Comparison of ENCODE assay signal across 13 cellular contexts in the genomic region with DNA sequence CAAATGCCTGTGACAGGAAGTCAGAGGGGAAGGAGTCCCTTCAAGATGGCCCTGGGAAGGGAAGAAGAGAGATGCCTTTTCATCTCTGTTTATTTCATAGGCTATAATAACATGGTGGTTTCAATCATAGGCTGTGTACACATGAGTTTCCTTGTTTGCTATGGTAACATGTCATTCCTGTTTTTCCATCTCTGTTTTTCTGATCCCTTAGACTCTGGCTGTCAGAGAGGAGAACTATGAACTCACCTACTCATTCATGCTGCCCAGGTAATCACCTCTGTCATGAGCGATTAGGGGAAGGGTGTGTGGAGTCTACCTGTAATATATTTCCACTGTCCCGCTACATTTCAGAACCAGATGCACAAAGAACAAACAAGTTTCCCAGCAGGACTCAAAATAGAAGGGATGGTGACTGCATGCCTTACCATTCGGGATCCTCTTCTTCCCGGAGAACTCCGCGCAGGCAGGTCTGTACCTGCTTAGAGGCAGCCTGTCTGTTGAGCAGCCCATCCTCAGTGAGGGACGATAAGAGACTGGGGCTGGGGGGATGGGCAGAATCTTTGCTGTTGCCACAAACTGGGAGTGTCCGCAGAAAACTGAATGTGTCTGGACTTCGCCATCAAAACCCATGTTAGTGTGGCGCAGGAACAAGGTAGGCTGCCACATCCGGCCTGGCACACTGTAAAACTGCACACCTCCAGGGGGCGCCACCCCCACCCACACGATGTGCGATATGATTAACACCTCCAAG. TPM values are rescaled to one million over a fixed set of nuclear protein-coding genes. Genes with fewer than 3 reads are reported as not detected.
A peak's percentile ranks its signal among the peaks of the same experiment; 100 is the strongest.
DNase-seq lines count a peak whose midpoint lies in the region; ATAC-seq, FAIRE-seq and TF ChIP-seq lines count a peak whose summit lies in the region.
"Had no signal": no experiment of that assay in that cellular context is flagged by ENCODE, and none has a peak within 500 bp of the region (broad histone marks: within the 10 kb centered on the region; RNA-seq: fewer than 3 reads in every experiment).

No MANE protein-coding gene starts in this region.

- no peak overlapping the region for H2AFZ ChIP-seq in HepG2 (ENCODE audit: low read length)

- H3K9me3 ChIP-seq in RWPE2 (ENCODE audit: severe bottlenecking) (no peaks in the 10 kb centered on the region), HepG2 (ENCODE audit: low read length) (no peaks in the 10 kb centered on the region)
- H3K9me3 ChIP-seq: thoracic aorta had no signal

- H3K36me3 ChIP-seq in RWPE2 (ENCODE audit: low read depth), result no peaks in the 10 kb centered on the region
- H3K36me3 ChIP-seq in HepG2 (replicated peaks in 1 of 2; ENCODE audit: control insufficient read depth in 1 of 2, insufficient read depth in 2 of 2, low read length in 2 of 2), result no peaks in the 10 kb centered on the region
- H3K36me3 ChIP-seq: thoracic aorta had no signal

- H3K9ac ChIP-seq in HepG2 (ENCODE audit: insufficient read depth, low read depth, low read length), result no peak overlapping the region

- CTCF ChIA-PET in HepG2 (lab: Yijun Ruan, JAX; ENCODE audit: low intra/inter-chr PET ratio, low total read pairs), result no interaction called here

- H4K20me1 ChIP-seq in HepG2 (ENCODE audit: insufficient read depth, low read length), result no peaks in the 10 kb centered on the region

- TF ChIP-seq POLR2A in HepG2 (IDR thresholded peaks at IDR 0.05; ENCODE audit: insufficient read depth in 1 of 2, low read depth in 2 of 2, low read length in 2 of 2), result no peak

- POLR2A ChIA-PET in HepG2 (lab: Yijun Ruan, JAX), result no interaction called here

- H3K27ac ChIP-seq in RWPE2 (ENCODE audit: poor library complexity, severe bottlenecking) (peak overlapping the region; percentile 39), HepG2 (ENCODE audit: extremely low read length, insufficient read depth, low read length) (no peak overlapping the region)
- H3K27ac ChIP-seq: thoracic aorta had no signal

- H3K79me2 ChIP-seq in HepG2 (ENCODE audit: insufficient read depth, low read length), result no peaks in the 10 kb centered on the region

- FAIRE-seq in HepG2 (lab: Jason Lieb, UNC), result no peak
- FAIRE-seq: HTR-8/SVneo had no signal

- no peak for DNase-seq in AG09319 (ENCODE audit: extremely low read depth, low read depth)
- DNase-seq in GM12865 (ENCODE audit: low read depth), result no peak
- DNase-seq in RWPE2 (ENCODE audit: low spot score), result peak; percentile 82
- peak; percentile 25 for DNase-seq in HepG2 (ENCODE audit: low spot score)
- DNase-seq in inferior parietal cortex (ENCODE audit: extremely low spot score), result no peak
- no peak for DNase-seq in T-helper 9 cell
- DNase-seq in stimulated activated naive CD4-positive, alpha-beta T cell (lab: John Stamatoyannopoulos, UW), result no peak
- DNase-seq: cortex of kidney, DMS 273 treated with DMSO at 0.1 percent for 48 hours, NCI-H748 treated with DMSO at 0.1 percent for 48 hours had no signal

- in situ Hi-C loops in HepG2 (cut with HindIII; ENCODE audit: extremely low pct_ligation_motif_present, low pct_unique_long_range_greater_than_20kb), result loop anchor here (5.0 to 10.0 kb wide), 2 partner anchors 68 to 156 kb away; no protein-coding TSS in a partner anchor

- ATAC-seq in RWPE2 (ENCODE audit: low read depth) (peak; percentile 87), HepG2 (no peak; the same call in 2 of the 3 replicates), GM21737 (IDR thresholded peaks at IDR 0.05; ENCODE audit: unreplicated experiment) (no peak)

- TF ChIP-seq RAD21 in HepG2 (CRISPR knock-in tag; IDR thresholded peaks at IDR 0.05), result no peak

- H3K4me2 ChIP-seq in HepG2 (ENCODE audit: low read depth, low read length), result no peak overlapping the region; the same call in 1 of the 2 replicates

- intact Hi-C loops in HepG2 (cut with micrococcal nuclease; ENCODE audit: unreplicated experiment), result no loop called here

- TF ChIP-seq CTCF in AG09319 (IDR thresholded peaks at IDR 0.05; ENCODE audit: low read depth, low read length), result peak; percentile 16; the same call in 1 of the 2 replicates
- peak; percentile 32 for TF ChIP-seq CTCF in GM12865 (IDR thresholded peaks at IDR 0.05; ENCODE audit: insufficient read depth, low read depth, low read length, missing control alignments)
- peak; percentile 70 for TF ChIP-seq CTCF in RWPE2 (IDR thresholded peaks at IDR 0.05; ENCODE audit: poor library complexity, severe bottlenecking)
- TF ChIP-seq CTCF in HepG2 (CRISPR knock-in tag; IDR thresholded peaks at IDR 0.05), result peak; percentile 35; the same call in 1 of the 2 replicates

- TF ChIP-seq EP300 in HepG2 (IDR thresholded peaks at IDR 0.05; ENCODE audit: low read depth in 2 of 2, low read length in 2 of 2) (no peak), HepG2 (CRISPR knock-in tag; IDR thresholded peaks at IDR 0.05; ENCODE audit: borderline replicate concordance) (no peak)

- H3K4me3 ChIP-seq in GM12865 (ENCODE audit: low read depth, low read length) (no peak overlapping the region), RWPE2 (ENCODE audit: severe bottlenecking) (no peak overlapping the region), HepG2 (replicated peaks in 1 of 3; ENCODE audit: insufficient read depth in 1 of 3, low read depth in 2 of 3, low read length in 3 of 3) (no peak overlapping the region)
- H3K4me3 ChIP-seq: thoracic aorta had no signal

- H3K27me3 ChIP-seq in RWPE2 (ENCODE audit: insufficient read depth, poor library complexity, severe bottlenecking) (no peaks in the 10 kb centered on the region), HepG2 (ENCODE audit: control insufficient read depth in 1 of 2, insufficient read depth in 2 of 2, low read length in 2 of 2) (no peaks in the 10 kb centered on the region)

- BruUV-seq in HepG2 (replicated peaks; lab: Mats Ljungman, UMichigan), result no TSS peak

- H3K4me1 ChIP-seq in RWPE2 (ENCODE audit: insufficient read depth, poor library complexity, severe bottlenecking) (peaks cover 14% of the 10 kb centered on the region), HepG2 (ENCODE audit: insufficient read depth, low read length) (peaks cover 68% of the 10 kb centered on the region)

- WGBS in HepG2 (ENCODE audit: low lambda C conversion rate), result 66% methylated on average over 12 of the region's 14 CpGs

RNA-seq across cellular contexts. Expression of a gene that starts 7.1 kb away (rescaled TPM):
- total RNA-seq in HepG2 (2016; rRNA removed; fragmentation: Illumina TruSeq; extraction: Trizol), result 25.1 and 30.6 TPM in 2 replicates
- 3.6 and 6.1 TPM in 2 replicates for total RNA-seq in HepG2 (2016; cell fraction: cytosol; rRNA removed; fragmentation: Illumina TruSeq; extraction: Trizol; ENCODE audit: low read depth)
- total RNA-seq in HepG2 (2016; cell fraction: insoluble cytoplasmic fraction; rRNA removed; fragmentation: Illumina TruSeq; extraction: Trizol), result 26.6 and 27.5 TPM in 2 replicates
- 23.5 and 27.1 TPM in 2 replicates for total RNA-seq in HepG2 (2016; cell fraction: membrane; rRNA removed; fragmentation: Illumina TruSeq; extraction: Trizol)
- 13.8 and 17.8 TPM in 2 replicates for total RNA-seq in HepG2 (2016; cell fraction: nucleus; rRNA removed; fragmentation: Illumina TruSeq; extraction: Trizol)
- polyA plus RNA-seq in HepG2 (2011; rRNA removed), result 10.6 and 15.4 TPM in 2 replicates
- 12.4 and 12.5 TPM in 2 replicates for polyA plus RNA-seq in HepG2 (2011; cell fraction: cytosol; rRNA removed)
- 13.5 and 14.8 TPM in 2 replicates for polyA plus RNA-seq in HepG2 (2011; cell fraction: nucleus; rRNA removed)
- polyA plus RNA-seq in HepG2 (2012), result 13.4 and 14.4 TPM in 2 replicates
- polyA plus RNA-seq in HepG2 (2016; cell fraction: cytosol; fragmentation: Illumina TruSeq; extraction: Trizol; ENCODE audit: low read depth), result 4.6 and 6.3 TPM in 2 replicates
- polyA plus RNA-seq in HepG2 (2016; cell fraction: insoluble cytoplasmic fraction; fragmentation: Illumina TruSeq; extraction: Trizol; ENCODE audit: low read depth), result 25.9 and 26.3 TPM in 2 replicates
- 15.8 and 17.3 TPM in 2 replicates for polyA plus RNA-seq in HepG2 (2016; cell fraction: membrane; fragmentation: Illumina TruSeq; extraction: Trizol; ENCODE audit: low read depth)
- 17.9 and 18.6 TPM in 2 replicates for polyA plus RNA-seq in HepG2 (2016; cell fraction: nucleus; fragmentation: Illumina TruSeq; extraction: Trizol; ENCODE audit: insufficient read depth, low read depth)
- polyA minus RNA-seq in HepG2 (2011; rRNA and poly(A)+ RNA removed; ENCODE audit: low replicate concordance), result 35.9 and 42.8 TPM in 2 replicates
- 9.6 and 11.4 TPM in 2 replicates for polyA minus RNA-seq in HepG2 (2011; cell fraction: cytosol; rRNA and poly(A)+ RNA removed)
- polyA minus RNA-seq in HepG2 (2011; cell fraction: nucleus; rRNA and poly(A)+ RNA removed), result 11.6 and 14.2 TPM in 2 replicates

RNA-seq across cellular contexts. Expression of a gene that starts 39.9 kb away (rescaled TPM):
- 0.17 and 0.35 TPM in 2 replicates for total RNA-seq in HepG2 (2016; rRNA removed; fragmentation: Illumina TruSeq; extraction: Trizol)
- 0.62 and 0.91 TPM in 2 replicates for total RNA-seq in HepG2 (2016; cell fraction: cytosol; rRNA removed; fragmentation: Illumina TruSeq; extraction: Trizol; ENCODE audit: low read depth)
- total RNA-seq in HepG2 (2016; cell fraction: insoluble cytoplasmic fraction; rRNA removed; fragmentation: Illumina TruSeq; extraction: Trizol), result 0.09 and 0.39 TPM in 2 replicates
- total RNA-seq in HepG2 (2016; cell fraction: membrane; rRNA removed; fragmentation: Illumina TruSeq; extraction: Trizol), result 0.62 and 0.79 TPM in 2 replicates
- 0.34 and 0.53 TPM in 2 replicates for total RNA-seq in HepG2 (2016; cell fraction: nucleus; rRNA removed; fragmentation: Illumina TruSeq; extraction: Trizol)
- 0.69 and 0.80 TPM in 2 replicates for polyA plus RNA-seq in HepG2 (2011; rRNA removed)
- polyA plus RNA-seq in HepG2 (2011; cell fraction: cytosol; rRNA removed), result 0.56 and 0.67 TPM in 2 replicates
- polyA plus RNA-seq in HepG2 (2011; cell fraction: nucleus; rRNA removed), result 1.7 and 1.8 TPM in 2 replicates
- polyA plus RNA-seq in HepG2 (2012), result 0.86 and 1.1 TPM in 2 replicates
- polyA plus RNA-seq in HepG2 (2016; cell fraction: cytosol; fragmentation: Illumina TruSeq; extraction: Trizol; ENCODE audit: low read depth), result 0.73 and 0.76 TPM in 2 replicates
- polyA plus RNA-seq in HepG2 (2016; cell fraction: insoluble cytoplasmic fraction; fragmentation: Illumina TruSeq; extraction: Trizol; ENCODE audit: low read depth), result 0.26 and 0.31 TPM in 2 replicates
- 0.96 and 1.0 TPM in 2 replicates for polyA plus RNA-seq in HepG2 (2016; cell fraction: membrane; fragmentation: Illumina TruSeq; extraction: Trizol; ENCODE audit: low read depth)
- polyA plus RNA-seq in HepG2 (2016; cell fraction: nucleus; fragmentation: Illumina TruSeq; extraction: Trizol; ENCODE audit: insufficient read depth, low read depth), result 0.85 and 1.3 TPM in 2 replicates
- 0.52 and 4.5 TPM in 2 replicates for polyA minus RNA-seq in HepG2 (2011; rRNA and poly(A)+ RNA removed; ENCODE audit: low replicate concordance)
- polyA minus RNA-seq in HepG2 (2011; cell fraction: cytosol; rRNA and poly(A)+ RNA removed), result not detected in 2 replicates
- 0.50 and 0.90 TPM in 2 replicates for polyA minus RNA-seq in HepG2 (2011; cell fraction: nucleus; rRNA and poly(A)+ RNA removed)

RNA-seq across cellular contexts. Expression of a gene that starts 46.4 kb away (rescaled TPM):
- total RNA-seq in HepG2 (2016; rRNA removed; fragmentation: Illumina TruSeq; extraction: Trizol), result 9.5 and 12.5 TPM in 2 replicates
- 2.6 and 2.9 TPM in 2 replicates for total RNA-seq in HepG2 (2016; cell fraction: cytosol; rRNA removed; fragmentation: Illumina TruSeq; extraction: Trizol; ENCODE audit: low read depth)
- total RNA-seq in HepG2 (2016; cell fraction: insoluble cytoplasmic fraction; rRNA removed; fragmentation: Illumina TruSeq; extraction: Trizol), result 8.6 and 11.9 TPM in 2 replicates
- total RNA-seq in HepG2 (2016; cell fraction: membrane; rRNA removed; fragmentation: Illumina TruSeq; extraction: Trizol), result 4.2 and 6.1 TPM in 2 replicates
- 31.3 and 35.0 TPM in 2 replicates for total RNA-seq in HepG2 (2016; cell fraction: nucleus; rRNA removed; fragmentation: Illumina TruSeq; extraction: Trizol)
- 5.3 and 5.6 TPM in 2 replicates for polyA plus RNA-seq in HepG2 (2011; rRNA removed)
- polyA plus RNA-seq in HepG2 (2011; cell fraction: cytosol; rRNA removed), result 2.5 and 3.1 TPM in 2 replicates
- polyA plus RNA-seq in HepG2 (2011; cell fraction: nucleus; rRNA removed), result 32.9 and 43.0 TPM in 2 replicates
- polyA plus RNA-seq in HepG2 (2012), result 9.2 and 10.8 TPM in 2 replicates
- polyA plus RNA-seq in HepG2 (2016; cell fraction: cytosol; fragmentation: Illumina TruSeq; extraction: Trizol; ENCODE audit: low read depth), result 0.59 and 1.1 TPM in 2 replicates
- polyA plus RNA-seq in HepG2 (2016; cell fraction: insoluble cytoplasmic fraction; fragmentation: Illumina TruSeq; extraction: Trizol; ENCODE audit: low read depth), result 3.5 and 3.6 TPM in 2 replicates
- 0.53 and 1.1 TPM in 2 replicates for polyA plus RNA-seq in HepG2 (2016; cell fraction: membrane; fragmentation: Illumina TruSeq; extraction: Trizol; ENCODE audit: low read depth)
- polyA plus RNA-seq in HepG2 (2016; cell fraction: nucleus; fragmentation: Illumina TruSeq; extraction: Trizol; ENCODE audit: insufficient read depth, low read depth), result 34.4 and 36.4 TPM in 2 replicates
- 12.7 and 28.5 TPM in 2 replicates for polyA minus RNA-seq in HepG2 (2011; rRNA and poly(A)+ RNA removed; ENCODE audit: low replicate concordance)
- 3.7 and 4.4 TPM in 2 replicates for polyA minus RNA-seq in HepG2 (2011; cell fraction: cytosol; rRNA and poly(A)+ RNA removed)
- 28.5 and 33.0 TPM in 2 replicates for polyA minus RNA-seq in HepG2 (2011; cell fraction: nucleus; rRNA and poly(A)+ RNA removed)

Comparison
In these comparisons a context has a peak if more than half of its experiments do, and no peak if none do; other contexts are left out.
1. DNase-seq: peak in RWPE2 (single experiment) and HepG2 (single experiment); none in AG09319 (single experiment), GM12865 (single experiment), inferior parietal cortex (single experiment), T-helper 9 cell (single experiment) and stimulated activated naive CD4-positive, alpha-beta T cell (0 of 6).
2. CTCF ChIP-seq: peak in every context shown above with its lines; median percentile 70 in RWPE2; 35 in HepG2; 32 in GM12865; 16 in AG09319.